In the genomic region with DNA sequence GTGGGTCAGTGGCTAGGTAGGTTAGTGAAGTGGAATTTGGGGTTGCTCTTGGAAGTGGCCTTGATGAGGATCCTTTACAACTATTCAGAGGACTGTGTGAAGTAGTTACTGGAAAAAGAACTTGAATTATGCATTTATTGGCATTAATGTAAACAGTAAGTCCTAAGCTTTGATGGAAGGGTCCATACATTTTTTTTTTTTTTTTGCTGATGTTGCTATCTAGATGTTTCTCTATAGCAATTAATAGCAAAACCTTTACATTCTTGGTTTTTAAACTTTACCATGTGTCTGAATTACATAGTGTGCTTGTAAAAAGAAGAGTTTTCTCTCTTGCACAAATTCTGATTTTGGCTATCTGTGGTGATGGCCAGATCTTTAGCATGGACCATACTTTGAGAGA, we compare ENCODE assay signal across 27 cellular contexts.
"Had no signal": no experiment of that assay in that cellular context is flagged by ENCODE, and none has a peak within 500 bp of the region (broad histone marks: within the 10 kb centered on the region; RNA-seq: fewer than 3 reads in every experiment).

No MANE protein-coding gene starts in this region.

- H3K27me3 Mint-ChIP-seq: dendritic cell treated with granulocyte-macrophage colony-stimulating factor and Interleukin-4, amounts not matched to agents 40 ng/mL and 50 ng/mL, for 4 days; effector memory CD8-positive, alpha-beta T cell; naive B cell had no signal

- H3K27ac ChIP-seq: colonic mucosa, epithelial cell of prostate, esophagus squamous epithelium, gastrocnemius medialis, heart right ventricle, left lung, lower lobe of right lung had no signal

- H3K4me3 Mint-ChIP-seq: dendritic cell treated with granulocyte-macrophage colony-stimulating factor and Interleukin-4, amounts not matched to agents 40 ng/mL and 50 ng/mL, for 4 days; effector memory CD8-positive, alpha-beta T cell; endodermal cell; mesothelial cell of epicardium; naive B cell had no signal

- H3K4me1 Mint-ChIP-seq: endodermal cell, mesothelial cell of epicardium, naive B cell had no signal

- H3K4me1 ChIP-seq: colonic mucosa, esophagus squamous epithelium, gastrocnemius medialis, heart right ventricle, left lung, lower lobe of right lung had no signal

- H3K4me3 ChIP-seq: colonic mucosa, esophagus squamous epithelium, gastrocnemius medialis, heart right ventricle, left lung, lower lobe of right lung, mucosa of descending colon had no signal

- H3K9me3 ChIP-seq: colonic mucosa had no signal

- ATAC-seq: effector memory CD8-positive, alpha-beta T cell; esophagus mucosa; gastrocnemius medialis; heart right ventricle; left cardiac atrium; left lung; left ventricle myocardium superior; lower lobe of right lung; mucosa of descending colon had no signal

- DNase-seq: colonic mucosa; cortex of kidney; effector CD8-positive, alpha-beta T cell; effector memory CD8-positive, alpha-beta T cell; endodermal cell; esophagus squamous epithelium; foreskin fibroblast; foreskin melanocyte; gastrocnemius medialis; glutamatergic neuron; head of caudate nucleus; heart right ventricle; hippocampal formation; left cardiac atrium; left lung; left ventricle myocardium superior; lower lobe of right lung; mesenchymal stem cell; mucosa of descending colon; naive B cell had no signal

- FAIRE-seq: endometrium, islet of Langerhans, keratinocyte had no signal

- H3K27me3 ChIP-seq: colonic mucosa, esophagus squamous epithelium, gastrocnemius medialis, heart right ventricle, left lung had no signal
